9 cellular contexts compared by ENCODE assay signal in genomic region chr14:54329082-54329695, GRCh38.
DNase-seq lines count a peak whose midpoint lies in the region; ATAC-seq, FAIRE-seq and TF ChIP-seq lines count a peak whose summit lies in the region.
"Had no signal": no experiment of that assay in that cellular context is flagged by ENCODE, and none has a peak within 500 bp of the region (broad histone marks: within the 10 kb centered on the region; RNA-seq: fewer than 3 reads in every experiment).

No MANE protein-coding gene starts in this region.

- H2BK20ac ChIP-seq in H1 (ENCODE audit: low read length), result no peak overlapping the region

- no peaks in the 10 kb centered on the region for H3K4me1 Mint-ChIP-seq in memory B cell
- H3K4me1 Mint-ChIP-seq in activated T-helper 1 cell treated with anti-CD3 and anti-CD28 coated beads, Interleukin-12 subunit alpha, Interleukin-12 subunit beta, Interleukin-2, Interleukin-4 antibody, amounts not matched to agents 30 ng/mL and 10 ng/mL and 1 ng/mL, durations not matched to agents 14 hours and 24 hours and 36 hours (ENCODE audit: low read depth), result no peaks in the 10 kb centered on the region

- H4K20me1 ChIP-seq in H1 (replicated peaks in 1 of 2; ENCODE audit: control insufficient read depth in 1 of 2, insufficient read depth in 2 of 2, low read length in 2 of 2), result no peaks in the 10 kb centered on the region

- no peak overlapping the region for H2BK15ac ChIP-seq in H1 (ENCODE audit: low read length)

- TF ChIP-seq EP300 in H1 (IDR thresholded peaks at IDR 0.05; ENCODE audit: borderline replicate concordance in 1 of 2, low read depth in 2 of 2, low read length in 2 of 2), result no peak

- WGBS in H1 (ENCODE audit: extremely low coverage in 1 of 2, insufficient coverage in 1 of 2, insufficient read length in 1 of 2, insufficient replicate concordance in 2 of 2, low coverage in 1 of 2, low lambda C conversion rate in 2 of 2, missing lambda C conversion rate in 1 of 2), 2 experiments, result 29% methylated on average over 11 of the region's 11 CpGs; no CpG with 5 or more reads in 1 of the 2 experiments

- peak; percentile 99 for FAIRE-seq in H1 (lab: Jason Lieb, UNC)
- FAIRE-seq: colon had no signal

- no peaks in the 10 kb centered on the region; a peak in 1 of 7 replicates for H3K27me3 ChIP-seq in H1 (replicated peaks in 1 of 4; ENCODE audit: control insufficient read depth in 3 of 4, extremely low read depth in 1 of 4, insufficient read depth in 3 of 4, low read length in 3 of 4)

- H4K8ac ChIP-seq in H1 (ENCODE audit: extremely low read depth, insufficient read depth, low read length), result no peak overlapping the region

- no peaks in the 10 kb centered on the region for H3K36me3 ChIP-seq in H1 (ENCODE audit: control insufficient read depth in 2 of 4, insufficient read depth in 4 of 4, low read length in 3 of 4)

- no peak overlapping the region for H3K23ac ChIP-seq in H1 (ENCODE audit: insufficient read length)

- H3K4me2 ChIP-seq in H1 (ENCODE audit: insufficient read depth in 1 of 2, low read depth in 2 of 2, low read length in 2 of 2), result no peak overlapping the region

- ATAC-seq in memory B cell (ENCODE audit: low read depth), result peak; percentile 22

- H3K4me3 Mint-ChIP-seq in memory B cell, result no peak overlapping the region
- no peak overlapping the region for H3K4me3 Mint-ChIP-seq in activated T-helper 1 cell treated with anti-CD3 and anti-CD28 coated beads, Interleukin-12 subunit alpha, Interleukin-12 subunit beta, Interleukin-2, Interleukin-4 antibody, amounts not matched to agents 30 ng/mL and 10 ng/mL and 1 ng/mL, durations not matched to agents 14 hours and 24 hours and 36 hours

- H3K23me2 ChIP-seq in H1 (ENCODE audit: low read depth, low read length), result no peaks in the 10 kb centered on the region

- H2BK120ac ChIP-seq in H1 (replicated peaks; ENCODE audit: low read depth, low read length), result no peak overlapping the region

- no peak overlapping the region for H4K91ac ChIP-seq in H1 (replicated peaks; ENCODE audit: insufficient read length, low read length)

- H3K36me3 Mint-ChIP-seq in memory B cell, result no peaks in the 10 kb centered on the region
- H3K36me3 Mint-ChIP-seq in activated T-helper 1 cell treated with anti-CD3 and anti-CD28 coated beads, Interleukin-12 subunit alpha, Interleukin-12 subunit beta, Interleukin-2, Interleukin-4 antibody, amounts not matched to agents 30 ng/mL and 10 ng/mL and 1 ng/mL, durations not matched to agents 14 hours and 24 hours and 36 hours (ENCODE audit: low read depth), result no peaks in the 10 kb centered on the region

- no peak overlapping the region for H3K27ac Mint-ChIP-seq in memory B cell
- H3K27ac Mint-ChIP-seq in activated T-helper 1 cell treated with anti-CD3 and anti-CD28 coated beads, Interleukin-12 subunit alpha, Interleukin-12 subunit beta, Interleukin-2, Interleukin-4 antibody, amounts not matched to agents 30 ng/mL and 10 ng/mL and 1 ng/mL, durations not matched to agents 14 hours and 24 hours and 36 hours, result no peak overlapping the region

- no peaks in the 10 kb centered on the region for H3K9me3 ChIP-seq in H1 (ENCODE audit: insufficient read depth in 2 of 2, low read depth in 1 of 2, low read length in 1 of 2)

- TF ChIP-seq CTCF in H1 (IDR thresholded peaks at IDR 0.05; ENCODE audit: control extremely low read depth in 1 of 3, insufficient read depth in 1 of 3, low read depth in 1 of 3, low read length in 3 of 3) (peak; percentile 38 to 95 (median 77)), coronary artery (IDR thresholded peaks at IDR 0.05) (no peak)

- no peak overlapping the region for H3K56ac ChIP-seq in H1 (replicated peaks; ENCODE audit: insufficient read length, low read depth, low read length)

- no peak overlapping the region for H3K4me3 ChIP-seq in H1 (ENCODE audit: extremely low read depth in 1 of 4, insufficient read depth in 2 of 4, low read depth in 3 of 4, low read length in 4 of 4)
- H3K4me3 ChIP-seq in coronary artery, result no peak overlapping the region

- no peak overlapping the region for H3K9ac ChIP-seq in H1 (replicated peaks in 1 of 4; ENCODE audit: extremely low read depth in 1 of 4, low read depth in 3 of 4, low read length in 3 of 4)

- CTCF ChIA-PET in H1 (lab: Charles Lee; ENCODE audit: partially characterized antibody), result interaction anchor here (0.6 to 2.0 kb wide), 54 partner anchors 10 to 1522 kb away, joined by 3 to 23 read pairs (median 3); partner anchors contain the start of genes BMP4 and CDKN3

- H3K27me3 Mint-ChIP-seq in memory B cell, result peaks cover 10% of the 10 kb centered on the region
- H3K27me3 Mint-ChIP-seq in activated T-helper 1 cell treated with anti-CD3 and anti-CD28 coated beads, Interleukin-12 subunit alpha, Interleukin-12 subunit beta, Interleukin-2, Interleukin-4 antibody, amounts not matched to agents 30 ng/mL and 10 ng/mL and 1 ng/mL, durations not matched to agents 14 hours and 24 hours and 36 hours (ENCODE audit: insufficient read depth), result peaks cover 10% of the 10 kb centered on the region

- H3K4me1 ChIP-seq in H1 (replicated peaks in 1 of 4; ENCODE audit: control insufficient read depth in 3 of 4, insufficient read depth in 4 of 4, low read length in 3 of 4), result no peaks in the 10 kb centered on the region

- no peak overlapping the region for H2AK5ac ChIP-seq in H1 (ENCODE audit: low read depth, low read length)

- H2BK5ac ChIP-seq in H1 (ENCODE audit: low read depth, low read length), result no peak overlapping the region

- H3K14ac ChIP-seq in H1 (ENCODE audit: insufficient read length), result no peak overlapping the region

- no peak overlapping the region for H3K4ac ChIP-seq in H1 (replicated peaks; ENCODE audit: insufficient read length, low read depth, low read length)

- no peaks in the 10 kb centered on the region for H3K79me1 ChIP-seq in H1 (ENCODE audit: low read depth, low read length)

- TF ChIP-seq RAD21 in H1 (IDR thresholded peaks at IDR 0.05 in 1 of 2, conservative IDR thresholded peaks at IDR 0.05 in 1 of 2; ENCODE audit: low read depth in 2 of 2, low read length in 2 of 2), result peak; percentile 91 to 96

- DNase-seq in activated T-cell treated with anti-CD3 and anti-CD28 coated beads for 48 hours (ENCODE audit: low read depth) (peak; percentile 2), activated T-cell treated with anti-CD3 and anti-CD28 coated beads for 4 hours (no peak), HuH-7 (ENCODE audit: low spot score) (peak; percentile 72), OCI-M1 (lab: John Stamatoyannopoulos, UW) (peak; percentile 53), H1 (ENCODE audit: low read depth in 1 of 2, low spot score in 2 of 2) (peak; percentile 62 to 64), memory B cell (ENCODE audit: low spot score in 2 of 2) (no peak), coronary artery (ENCODE audit: low spot score) (no peak)
- DNase-seq in activated T-helper 1 cell treated with anti-CD3 and anti-CD28 coated beads, Interleukin-12 subunit alpha, Interleukin-12 subunit beta, Interleukin-2, Interleukin-4 antibody, amounts not matched to agents 30 ng/mL and 10 ng/mL and 1 ng/mL, durations not matched to agents 14 hours and 24 hours and 36 hours (ENCODE audit: low spot score), result no peak

- H2AFZ ChIP-seq in H1 (ENCODE audit: low read length), result peak overlapping the region; percentile 35; the same call in 1 of the 2 replicates

- H4K5ac ChIP-seq in H1 (ENCODE audit: insufficient read length, low read depth, low read length), result no peak overlapping the region

- H3K27ac ChIP-seq in H1 (ENCODE audit: low read depth, low read length) (no peak overlapping the region), coronary artery (no peak overlapping the region)

- H2BK12ac ChIP-seq in H1 (ENCODE audit: low read depth, low read length), result no peak overlapping the region

- H3K9me3 Mint-ChIP-seq in memory B cell, result no peaks in the 10 kb centered on the region
- no peaks in the 10 kb centered on the region for H3K9me3 Mint-ChIP-seq in activated T-helper 1 cell treated with anti-CD3 and anti-CD28 coated beads, Interleukin-12 subunit alpha, Interleukin-12 subunit beta, Interleukin-2, Interleukin-4 antibody, amounts not matched to agents 30 ng/mL and 10 ng/mL and 1 ng/mL, durations not matched to agents 14 hours and 24 hours and 36 hours

- H3K18ac ChIP-seq in H1 (ENCODE audit: extremely low read depth, low read length), result no peak overlapping the region

- intact Hi-C loops in activated T-helper 1 cell treated with anti-CD3 and anti-CD28 coated beads, Interleukin-12 subunit alpha, Interleukin-12 subunit beta, Interleukin-2, Interleukin-4 antibody, amounts not matched to agents 30 ng/mL and 10 ng/mL and 1 ng/mL, durations not matched to agents 14 hours and 24 hours and 36 hours (cut with micrococcal nuclease), result loop anchor here (1.0 kb wide), 1 partner anchor 790 kb away; no protein-coding TSS in a partner anchor

- no peaks in the 10 kb centered on the region for H3K79me2 ChIP-seq in H1 (ENCODE audit: control insufficient read depth in 1 of 2, insufficient read depth in 2 of 2, low read length in 2 of 2)

- TF ChIP-seq POLR2A in H1 (IDR thresholded peaks at IDR 0.05; ENCODE audit: control extremely low read depth in 1 of 2, low read depth in 2 of 2, low read length in 2 of 2), result no peak

- POLR2A ChIA-PET in H1 (lab: Charles Lee; ENCODE audit: partially characterized antibody), result interaction anchor here (0.8 kb wide), 1 partner anchor 376 kb away, joined by 3 read pairs; no protein-coding TSS in a partner anchor

TF ChIP-seq in H1, 55 proteins besides CTCF, POLR2A, EP300 and RAD21 (continues in another document):
- TF ChIP-seq NRF1 (IDR thresholded peaks at IDR 0.05; ENCODE audit: low read depth, low read length), result no peak

Comparison
In these comparisons a context has a peak if more than half of its experiments do, and no peak if none do; other contexts are left out.
1. DNase-seq: peak in activated T-cell treated with anti-CD3 and anti-CD28 coated beads for 48 hours (single experiment), HuH-7 (single experiment), OCI-M1 (single experiment) and H1 (2 of 2); none in activated T-cell treated with anti-CD3 and anti-CD28 coated beads for 4 hours (single experiment), memory B cell (0 of 2), coronary artery (single experiment) and activated T-helper 1 cell treated with anti-CD3 and anti-CD28 coated beads, Interleukin-12 subunit alpha, Interleukin-12 subunit beta, Interleukin-2, Interleukin-4 antibody, amounts not matched to agents 30 ng/mL and 10 ng/mL and 1 ng/mL, durations not matched to agents 14 hours and 24 hours and 36 hours (single experiment).